ENCODE assay signal across 15 cellular contexts in the genomic region with DNA sequence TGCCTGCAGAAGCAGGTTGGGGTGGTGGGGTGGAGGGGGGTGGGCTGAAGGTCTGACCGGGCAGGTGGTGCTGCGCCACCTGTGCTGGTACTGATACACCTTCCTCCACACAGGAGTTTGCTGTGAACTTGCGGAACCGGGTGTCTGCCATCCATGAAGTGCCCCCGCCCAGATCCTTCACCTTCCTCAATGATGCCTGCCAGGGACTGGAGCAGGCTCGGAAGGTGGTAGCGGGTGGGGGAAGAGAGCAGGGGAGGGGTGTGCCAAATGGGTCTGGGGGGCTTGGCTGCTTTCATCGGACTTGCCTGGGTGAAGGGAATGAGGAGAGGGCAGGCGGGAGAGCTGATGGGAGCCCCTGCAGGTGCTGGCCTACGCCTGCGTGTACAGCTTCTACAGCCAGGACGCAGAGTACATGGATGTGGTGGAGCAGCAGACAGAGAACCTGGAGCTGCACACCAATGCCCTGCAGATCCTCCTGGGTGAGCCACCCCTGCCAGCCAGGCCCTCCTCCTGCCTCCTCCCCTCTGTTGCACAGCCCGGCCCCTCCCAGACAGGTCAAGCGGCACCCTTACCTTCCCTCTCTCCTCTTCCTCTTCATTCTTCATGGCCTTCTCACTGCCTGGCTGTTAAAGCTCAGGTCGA. TPM values are rescaled to one million over a fixed set of nuclear protein-coding genes. Genes with fewer than 3 reads are reported as not detected.
DNase-seq lines count a peak whose midpoint lies in the region; ATAC-seq and TF ChIP-seq lines count a peak whose summit lies in the region.
"Had no signal": no experiment of that assay in that cellular context is flagged by ENCODE, and none has a peak within 500 bp of the region (broad histone marks: within the 10 kb centered on the region; RNA-seq: fewer than 3 reads in every experiment).

No MANE protein-coding gene starts in this region.

- H3K27ac Mint-ChIP-seq in activated naive CD4-positive, alpha-beta T cell treated with anti-CD3 and anti-CD28 coated beads, Interleukin-2, amount 10 ng/mL, durations not matched to agents 7 days and 5 days = peak overlapping the region; percentile 97
- no peak overlapping the region for H3K27ac Mint-ChIP-seq in chondrocyte (ENCODE audit: unreplicated experiment)

- POLR2A ChIA-PET in Panc1 (lab: Charles Lee) = interaction anchor here (0.6 kb wide), 1 partner anchor 235 kb away, joined by 7 read pairs; no protein-coding TSS in a partner anchor

- CTCF ChIA-PET in activated naive CD4-positive, alpha-beta T cell treated with anti-CD3 and anti-CD28 coated beads, Interleukin-2, amount 10 ng/mL, durations not matched to agents 7 days and 5 days (lab: Charles Lee) = no interaction called here
- CTCF ChIA-PET in Panc1 (lab: Charles Lee) = no interaction called here

- 90 to 92% methylated on average over 15 of the region's 15 CpGs for WGBS in sigmoid colon, 2 donors

- no peak for TF ChIP-seq EP300 in sigmoid colon (IDR thresholded peaks at IDR 0.05)

- DNase-seq in activated naive CD4-positive, alpha-beta T cell treated with anti-CD3 and anti-CD28 coated beads, Interleukin-2, amount 10 ng/mL, durations not matched to agents 7 days and 5 days = no peak
- no peak for DNase-seq in activated naive CD4-positive, alpha-beta T cell treated with Interleukin-2 at 50 U/mL for 16 hours
- DNase-seq in Panc1 (ENCODE audit: low read depth, low spot score) (no peak), chondrocyte (ENCODE audit: low spot score) (peak; percentile 54), sigmoid colon (peak; percentile 52), gastrocnemius medialis (no peak), NCI-H748 treated with DMSO at 0.1 percent for 48 hours (lab: John Stamatoyannopoulos, UW) (no peak)
- DNase-seq: DMS153, midbrain, NCI-H146, small intestine, stomach had no signal

- no peaks in the 10 kb centered on the region; the same call in 1 of the 2 replicates for H3K36me3 ChIP-seq in Panc1 (ENCODE audit: control insufficient read depth, insufficient read depth, low read length)
- peaks cover 0 to 58% (median 7%) of the 10 kb centered on the region in 4 donors for H3K36me3 ChIP-seq in sigmoid colon
- H3K36me3 ChIP-seq in gastrocnemius medialis = peaks cover 0 to 41% of the 10 kb centered on the region in 2 donors

- TF ChIP-seq POLR2A in sigmoid colon (IDR thresholded peaks at IDR 0.05) (no peak), gastrocnemius medialis (IDR thresholded peaks at IDR 0.05) (no peak)

- peaks cover 5% of the 10 kb centered on the region; the same call in 1 of the 2 replicates for H3K4me1 ChIP-seq in Panc1 (ENCODE audit: control insufficient read depth, insufficient read depth, low read length)
- no peaks in the 10 kb centered on the region for H3K4me1 ChIP-seq in sigmoid colon
- no peaks in the 10 kb centered on the region for H3K4me1 ChIP-seq in gastrocnemius medialis
- H3K4me1 ChIP-seq: parathyroid adenoma had no signal

- in situ Hi-C loops in Panc1 (cut with HindIII; ENCODE audit: low pct_unique_long_range_greater_than_20kb, low sequenced_read_pairs) = no loop called here
- in situ Hi-C loops in gastrocnemius medialis (cut with MboI; ENCODE audit: low sequenced_read_pairs in 4 of 4) = no loop called here

- no peaks in the 10 kb centered on the region for H3K9me3 Mint-ChIP-seq in activated naive CD4-positive, alpha-beta T cell treated with anti-CD3 and anti-CD28 coated beads, Interleukin-2, amount 10 ng/mL, durations not matched to agents 7 days and 5 days
- H3K9me3 Mint-ChIP-seq in chondrocyte (ENCODE audit: low read depth) = no peaks in the 10 kb centered on the region

- peaks cover 42% of the 10 kb centered on the region for H3K4me1 Mint-ChIP-seq in activated naive CD4-positive, alpha-beta T cell treated with anti-CD3 and anti-CD28 coated beads, Interleukin-2, amount 10 ng/mL, durations not matched to agents 7 days and 5 days
- H3K4me1 Mint-ChIP-seq in chondrocyte (ENCODE audit: low read depth) = peaks cover 8% of the 10 kb centered on the region

- H3K4me3 ChIP-seq in Panc1 (ENCODE audit: low read depth in 2 of 2, low read length in 2 of 2) (no peak overlapping the region), sigmoid colon (no peak overlapping the region), gastrocnemius medialis (no peak overlapping the region)
- H3K4me3 ChIP-seq: stomach had no signal

- ATAC-seq in Panc1 = peak; percentile 42
- no peak for ATAC-seq in gastrocnemius medialis
- ATAC-seq in HG03039 (IDR thresholded peaks at IDR 0.05; ENCODE audit: unreplicated experiment) = no peak

- H3K27ac ChIP-seq in Panc1 (ENCODE audit: low read length) (no peak overlapping the region), sigmoid colon (no peak overlapping the region), gastrocnemius medialis (no peak overlapping the region)
- H3K27ac ChIP-seq: parathyroid adenoma, stomach had no signal

- H3K36me3 Mint-ChIP-seq in activated naive CD4-positive, alpha-beta T cell treated with anti-CD3 and anti-CD28 coated beads, Interleukin-2, amount 10 ng/mL, durations not matched to agents 7 days and 5 days = peaks cover 32% of the 10 kb centered on the region
- peaks cover 12% of the 10 kb centered on the region for H3K36me3 Mint-ChIP-seq in chondrocyte (ENCODE audit: low read depth)

- no TSS peak for BruUV-seq in Panc1 (replicated peaks; lab: Mats Ljungman, UMichigan)

- TF ChIP-seq CTCF in Panc1 (IDR thresholded peaks at IDR 0.05) (no peak), chondrocyte (IDR thresholded peaks at IDR 0.05) (no peak), sigmoid colon (IDR thresholded peaks at IDR 0.05) (no peak), gastrocnemius medialis (IDR thresholded peaks at IDR 0.05 in 4 of 5, conservative IDR thresholded peaks at IDR 0.05 in 1 of 5) (no peak)

- no peak overlapping the region for H3K4me3 Mint-ChIP-seq in activated naive CD4-positive, alpha-beta T cell treated with anti-CD3 and anti-CD28 coated beads, Interleukin-2, amount 10 ng/mL, durations not matched to agents 7 days and 5 days
- no peak overlapping the region for H3K4me3 Mint-ChIP-seq in chondrocyte (ENCODE audit: unreplicated experiment)

- H3K9me3 ChIP-seq in Panc1 (ENCODE audit: control insufficient read depth, insufficient read depth, low read depth, low read length) (no peaks in the 10 kb centered on the region), sigmoid colon (no peaks in the 10 kb centered on the region), gastrocnemius medialis (no peaks in the 10 kb centered on the region)
- H3K9me3 ChIP-seq: stomach had no signal

- intact Hi-C loops in Panc1 (cut with micrococcal nuclease; ENCODE audit: unreplicated experiment) = no loop called here
- intact Hi-C loops in sigmoid colon (cut with DNase I) = no loop called here
- intact Hi-C loops in gastrocnemius medialis (cut with DNase I; ENCODE audit: low total_unique reads) = no loop called here

- H3K27me3 ChIP-seq in Panc1 (ENCODE audit: control insufficient read depth, insufficient read depth, low read length) = no peaks in the 10 kb centered on the region
- H3K27me3 ChIP-seq in sigmoid colon = no peaks in the 10 kb centered on the region
- H3K27me3 ChIP-seq in gastrocnemius medialis = no peaks in the 10 kb centered on the region
- H3K27me3 ChIP-seq: stomach had no signal

- H3K27me3 Mint-ChIP-seq in activated naive CD4-positive, alpha-beta T cell treated with anti-CD3 and anti-CD28 coated beads, Interleukin-2, amount 10 ng/mL, durations not matched to agents 7 days and 5 days = no peaks in the 10 kb centered on the region
- H3K27me3 Mint-ChIP-seq in chondrocyte (ENCODE audit: low read depth) = no peaks in the 10 kb centered on the region

RNA-seq across cellular contexts. Expression of a gene that starts 6.7 kb away (rescaled TPM):
- total RNA-seq in Panc1 (2021; ENCODE audit: unreplicated experiment) (67.3 TPM), chondrocyte (22.8 to 34.1 TPM (median 24.5 TPM) in 3 replicates), sigmoid colon (10 to 100 TPM; 32.1 to 96.0 (median 90.3) TPM), gastrocnemius medialis (10 to 100 TPM; 42.3 to 87.6 (median 69.2) TPM)
- polyA plus RNA-seq in Panc1 (2012; ENCODE audit: insufficient read length) = 194 TPM
- 100 to 1,000 TPM; 155 to 188 (median 163) TPM for polyA plus RNA-seq in sigmoid colon

RNA-seq across cellular contexts. Expression of a gene that starts 20.7 kb away (rescaled TPM):
- total RNA-seq in Panc1 (2021; ENCODE audit: unreplicated experiment) (0.10 TPM), chondrocyte (0.07 TPM in 1 of 3 replicates, not detected in the others), sigmoid colon (under 1 TPM in 3 of 4 donors, not detected in 1; under 0.01 to 0.55 (median 0.27) TPM), gastrocnemius medialis (under 1 TPM in 1 of 4 donors, not detected in 3; 0.04 TPM)
- polyA plus RNA-seq in Panc1 (2012; ENCODE audit: insufficient read length) = 0.07 TPM
- polyA plus RNA-seq in sigmoid colon = under 1 TPM; under 0.01 to 0.41 (median 0.23) TPM
- total RNA-seq: NCI-H460 had no signal

RNA-seq across cellular contexts. Expression of a gene that starts 40.5 kb away (rescaled TPM):
- 54.3 TPM for total RNA-seq in Panc1 (2021; ENCODE audit: unreplicated experiment)
- polyA plus RNA-seq in Panc1 (2012; ENCODE audit: insufficient read length) = 41.2 TPM
- total RNA-seq in chondrocyte = 17.5 to 36.6 TPM (median 19.8 TPM) in 3 replicates
- total RNA-seq in sigmoid colon = 10 to 100 TPM; 21.7 to 49.6 (median 31.9) TPM
- 10 to 100 TPM in 2 of 3 donors, 1 to 10 TPM in 1; 5.1 to 32.9 (median 12.6) TPM for polyA plus RNA-seq in sigmoid colon
- 10 to 100 TPM in 1 of 4 donors, 1 to 10 TPM in 3; 5.3 to 20.1 (median 7.1) TPM for total RNA-seq in gastrocnemius medialis

RNA-seq across cellular contexts. Expression of a gene that starts 51.5 kb away (rescaled TPM):
- total RNA-seq in Panc1 (2021; ENCODE audit: unreplicated experiment) (48.9 TPM), chondrocyte (42.2 to 43.9 TPM (median 42.7 TPM) in 3 replicates), sigmoid colon (10 to 100 TPM; 64.2 to 96.9 (median 89.1) TPM), gastrocnemius medialis (10 to 100 TPM; 35.2 to 54.7 (median 44.9) TPM)
- polyA plus RNA-seq in Panc1 (2012; ENCODE audit: insufficient read length) = 60.8 TPM
- polyA plus RNA-seq in sigmoid colon = 10 to 100 TPM; 12.6 to 31.2 (median 13.9) TPM

Comparison
In these comparisons a context has a peak if more than half of its experiments do, and no peak if none do; other contexts are left out.
1. DNase-seq: peak in chondrocyte (single experiment) and sigmoid colon (single experiment); none in activated naive CD4-positive, alpha-beta T cell treated with anti-CD3 and anti-CD28 coated beads, Interleukin-2, amount 10 ng/mL, durations not matched to agents 7 days and 5 days (single experiment), activated naive CD4-positive, alpha-beta T cell treated with Interleukin-2 at 50 U/mL for 16 hours (single experiment), Panc1 (single experiment), gastrocnemius medialis (0 of 2) and NCI-H748 treated with DMSO at 0.1 percent for 48 hours (single experiment).